ENCODE assay signal across 16 cellular contexts in the genomic region with DNA sequence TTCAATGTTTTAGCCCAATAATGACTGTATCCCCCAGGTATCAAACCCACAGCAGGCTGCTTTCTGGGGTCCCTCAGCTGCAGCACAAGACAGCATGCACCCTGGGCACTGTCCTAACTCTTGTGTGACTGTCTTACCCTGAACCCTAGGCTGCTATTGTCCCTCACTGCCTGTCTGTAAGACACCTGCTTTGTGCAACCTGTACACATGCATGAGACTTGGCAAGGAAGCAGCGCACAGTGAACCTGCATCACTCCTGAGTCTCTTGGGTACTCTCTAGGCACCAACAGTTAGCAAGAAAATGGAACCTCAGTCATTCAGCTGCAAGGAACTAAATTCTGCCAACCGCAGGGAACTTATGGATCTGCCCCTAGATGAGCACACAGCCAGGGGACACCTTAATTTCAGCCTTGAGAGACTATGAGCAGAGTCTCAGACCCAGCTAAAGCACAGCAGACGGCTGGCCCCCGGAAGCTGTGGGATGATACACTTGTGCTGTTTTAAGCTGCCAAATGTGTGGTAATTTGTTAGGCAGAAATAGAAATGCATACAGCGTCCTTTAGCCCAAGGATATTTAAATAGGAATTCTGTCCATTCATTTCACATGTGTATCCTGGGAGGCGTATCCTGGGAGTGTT.
DNase-seq lines count a peak whose midpoint lies in the region; ATAC-seq, FAIRE-seq and TF ChIP-seq lines count a peak whose summit lies in the region.
"Had no signal": no experiment of that assay in that cellular context is flagged by ENCODE, and none has a peak within 500 bp of the region (broad histone marks: within the 10 kb centered on the region; RNA-seq: fewer than 3 reads in every experiment).

No MANE protein-coding gene starts in this region.

- H3K14ac ChIP-seq in neuronal stem cell (ENCODE audit: low read length): no peak overlapping the region

- H3K27ac ChIP-seq in A549: no peak overlapping the region
- no peak overlapping the region for H3K27ac ChIP-seq in neuronal stem cell (replicated peaks; ENCODE audit: low read length)

- in situ Hi-C loops in G401 (cut with HindIII; ENCODE audit: low sequenced_read_pairs): no loop called here

- H2BK5ac ChIP-seq in neuronal stem cell (ENCODE audit: low read length): no peak overlapping the region

- TF ChIP-seq EP300 in A549 (IDR thresholded peaks at IDR 0.05): no peak

- no peaks in the 10 kb centered on the region for H3K9me3 ChIP-seq in A549
- no peaks in the 10 kb centered on the region for H3K9me3 ChIP-seq in neuronal stem cell (replicated peaks in 1 of 2; ENCODE audit: control insufficient read depth in 2 of 2, insufficient read depth in 1 of 2, low read depth in 1 of 2, low read length in 2 of 2)
- H3K9me3 ChIP-seq: Caco-2 had no signal

- TF ChIP-seq RAD21 in A549 (conservative IDR thresholded peaks at IDR 0.05 in 1 of 2, IDR thresholded peaks at IDR 0.05 in 1 of 2): no peak

- DNase-seq in A549 (ENCODE audit: low read depth in 1 of 2, low spot score in 1 of 2): no peak
- DNase-seq in G401 (ENCODE audit: low spot score): peak; percentile 52
- DNase-seq in cerebellar cortex (ENCODE audit: low spot score): peak; percentile 36
- DNase-seq in neuronal stem cell (ENCODE audit: low spot score): no peak
- no peak for DNase-seq in NCI-H774 (lab: John Stamatoyannopoulos, UW)
- no peak for DNase-seq in HFFc6
- DNase-seq: Caco-2; CD8-positive, alpha-beta memory T cell; GOT3; H9 had no signal

- no peak overlapping the region for H2BK15ac ChIP-seq in neuronal stem cell (ENCODE audit: low read length)

- H3K4me1 Mint-ChIP-seq in HFFc6 (ENCODE audit: low read depth): peaks cover 26% of the 10 kb centered on the region
- H3K4me1 Mint-ChIP-seq: CD14-positive monocyte; CD8-positive, alpha-beta memory T cell had no signal

- no peaks in the 10 kb centered on the region for H3K79me1 ChIP-seq in neuronal stem cell (ENCODE audit: low read depth, low read length)

- WGBS in A549 (ENCODE audit: missing lambda C conversion rate): 37% methylated on average over 6 of the region's 6 CpGs
- no CpG with 5 or more reads among the region's 6 CpGs for WGBS in neuronal stem cell (ENCODE audit: extremely low coverage in 2 of 2, insufficient read length in 2 of 2, insufficient replicate concordance in 1 of 2), 2 donors

- H2AK5ac ChIP-seq in neuronal stem cell (ENCODE audit: low read depth, low read length): no peak overlapping the region

- no peak overlapping the region for H2BK12ac ChIP-seq in neuronal stem cell (ENCODE audit: low read length)

- H4K8ac ChIP-seq in neuronal stem cell (ENCODE audit: low read depth, low read length): no peak overlapping the region

- H3K18ac ChIP-seq in neuronal stem cell (ENCODE audit: low read length): peak overlapping the region; percentile 54

- no peak overlapping the region for H2BK120ac ChIP-seq in neuronal stem cell (ENCODE audit: low read depth, low read length)

- POLR2A ChIA-PET in A549 (lab: Yijun Ruan, JAX): no interaction called here

- H3K4me1 ChIP-seq in A549 (no peaks in the 10 kb centered on the region), neuronal stem cell (ENCODE audit: control insufficient read depth in 2 of 2, insufficient read depth in 1 of 2, low read depth in 1 of 2, low read length in 2 of 2) (no peaks in the 10 kb centered on the region)
- H3K4me1 ChIP-seq: Caco-2 had no signal

- peaks cover 6% of the 10 kb centered on the region for H3K9me3 Mint-ChIP-seq in HFFc6
- H3K9me3 Mint-ChIP-seq: CD8-positive, alpha-beta memory T cell; H9 had no signal

- no peak for TF ChIP-seq CTCF in A549 (IDR thresholded peaks at IDR 0.05)
- no peak for TF ChIP-seq CTCF in HFFc6 (IDR thresholded peaks at IDR 0.05)

- no peak overlapping the region for H2AFZ ChIP-seq in neuronal stem cell (ENCODE audit: low read length)

- no peak overlapping the region for H3K4me3 ChIP-seq in A549
- no peak overlapping the region for H3K4me3 ChIP-seq in neuronal stem cell (ENCODE audit: low read length in 2 of 2)

- no peak overlapping the region for H3K23ac ChIP-seq in neuronal stem cell (ENCODE audit: low read depth, low read length, poor library complexity)

- H3K4me2 ChIP-seq in A549 (no peak overlapping the region), neuronal stem cell (ENCODE audit: insufficient read depth, low read length, poor library complexity, severe bottlenecking) (no peak overlapping the region)

- no peaks in the 10 kb centered on the region for H3K27me3 ChIP-seq in neuronal stem cell (ENCODE audit: control insufficient read depth in 3 of 3, insufficient read depth in 3 of 3, low read depth in 1 of 3, low read length in 3 of 3)

- H3K9ac ChIP-seq in neuronal stem cell (ENCODE audit: low read depth, low read length, poor library complexity): no peak overlapping the region

- H3K27me3 Mint-ChIP-seq in HFFc6 (ENCODE audit: insufficient read depth): peaks cover 17% of the 10 kb centered on the region

- no peak for FAIRE-seq in A549 (lab: Jason Lieb, UNC)
- FAIRE-seq: GM18507, HepG2, HTR-8/SVneo had no signal

- no peaks in the 10 kb centered on the region for H3K36me3 ChIP-seq in neuronal stem cell (replicated peaks in 1 of 2; ENCODE audit: control insufficient read depth in 2 of 2, insufficient read depth in 2 of 2, low read length in 2 of 2)

- peaks cover 10% of the 10 kb centered on the region for H3K36me3 Mint-ChIP-seq in HFFc6 (ENCODE audit: low read depth)
- H3K36me3 Mint-ChIP-seq: CD14-positive monocyte; CD8-positive, alpha-beta memory T cell had no signal

- H3K4ac ChIP-seq in neuronal stem cell (ENCODE audit: low read length): no peak overlapping the region

- TF ChIP-seq POLR2A in A549 (IDR thresholded peaks at IDR 0.05; ENCODE audit: low read length): no peak

- peak; percentile 24 to 37; a peak in 2 of 6 replicates for ATAC-seq in A549
- ATAC-seq in GM19035 (IDR thresholded peaks at IDR 0.05; ENCODE audit: unreplicated experiment): no peak
- ATAC-seq in HG03139 (IDR thresholded peaks at IDR 0.05; ENCODE audit: unreplicated experiment): no peak
- ATAC-seq: HepG2 had no signal

- CTCF ChIA-PET in A549 (lab: Yijun Ruan, JAX): interaction anchor here (1.1 to 1.7 kb wide), 2 partner anchors 21 to 61 kb away, joined by 3 to 4 read pairs; no protein-coding TSS in a partner anchor

- no peak overlapping the region for H3K27ac Mint-ChIP-seq in HFFc6
- H3K27ac Mint-ChIP-seq: CD14-positive monocyte; CD8-positive, alpha-beta memory T cell; H9 had no signal

- H3K4me3 Mint-ChIP-seq in HFFc6: no peak overlapping the region
- H3K4me3 Mint-ChIP-seq: CD14-positive monocyte; CD8-positive, alpha-beta memory T cell; H9 had no signal

- no peak overlapping the region for H4K91ac ChIP-seq in neuronal stem cell (ENCODE audit: low read depth, low read length, poor library complexity)

TF ChIP-seq in A549, 52 proteins besides CTCF, POLR2A, EP300 and RAD21:
- TF ChIP-seq GATA3 (IDR thresholded peaks at IDR 0.05; ENCODE audit: borderline replicate concordance): no peak
- TF ChIP-seq, protein P1, sequence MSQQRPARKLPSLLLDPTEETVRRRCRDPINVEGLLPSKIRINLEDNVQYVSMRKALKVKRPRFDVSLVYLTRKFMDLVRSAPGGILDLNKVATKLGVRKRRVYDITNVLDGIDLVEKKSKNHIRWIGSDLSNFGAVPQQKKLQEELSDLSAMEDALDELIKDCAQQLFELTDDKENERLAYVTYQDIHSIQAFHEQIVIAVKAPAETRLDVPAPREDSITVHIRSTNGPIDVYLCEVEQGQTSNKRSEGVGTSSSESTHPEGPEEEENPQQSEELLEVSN (IDR thresholded peaks at IDR 0.05; ENCODE audit: borderline replicate concordance, low read depth): no peak
- TF ChIP-seq NR3C1 (IDR thresholded peaks at IDR 0.05): no peak
- TF ChIP-seq KDM1A (IDR thresholded peaks at IDR 0.05; ENCODE audit: low read depth): no peak
- TF ChIP-seq PHF8 (IDR thresholded peaks at IDR 0.05; ENCODE audit: borderline replicate concordance, low read depth): no peak
- TF ChIP-seq FOSB (CRISPR knock-in tag; IDR thresholded peaks at IDR 0.05): no peak
- no peak for TF ChIP-seq HEYL (CRISPR knock-in tag; IDR thresholded peaks at IDR 0.05)
- no peak for TF ChIP-seq JUN (IDR thresholded peaks at IDR 0.05)
- TF ChIP-seq, protein P2, sequence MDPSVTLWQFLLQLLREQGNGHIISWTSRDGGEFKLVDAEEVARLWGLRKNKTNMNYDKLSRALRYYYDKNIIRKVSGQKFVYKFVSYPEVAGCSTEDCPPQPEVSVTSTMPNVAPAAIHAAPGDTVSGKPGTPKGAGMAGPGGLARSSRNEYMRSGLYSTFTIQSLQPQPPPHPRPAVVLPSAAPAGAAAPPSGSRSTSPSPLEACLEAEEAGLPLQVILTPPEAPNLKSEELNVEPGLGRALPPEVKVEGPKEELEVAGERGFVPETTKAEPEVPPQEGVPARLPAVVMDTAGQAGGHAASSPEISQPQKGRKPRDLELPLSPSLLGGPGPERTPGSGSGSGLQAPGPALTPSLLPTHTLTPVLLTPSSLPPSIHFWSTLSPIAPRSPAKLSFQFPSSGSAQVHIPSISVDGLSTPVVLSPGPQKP (IDR thresholded peaks at IDR 0.05; ENCODE audit: low read depth, low read length): no peak
- TF ChIP-seq POLR2AphosphoS2 (conservative IDR thresholded peaks at IDR 0.05; ENCODE audit: low read length): no peak
- TF ChIP-seq TFCP2L1 (CRISPR knock-in tag; IDR thresholded peaks at IDR 0.05): no peak
- TF ChIP-seq CEBPB (IDR thresholded peaks at IDR 0.05): no peak
- TF ChIP-seq KDM5A (IDR thresholded peaks at IDR 0.05): no peak
- TF ChIP-seq, protein P3, sequence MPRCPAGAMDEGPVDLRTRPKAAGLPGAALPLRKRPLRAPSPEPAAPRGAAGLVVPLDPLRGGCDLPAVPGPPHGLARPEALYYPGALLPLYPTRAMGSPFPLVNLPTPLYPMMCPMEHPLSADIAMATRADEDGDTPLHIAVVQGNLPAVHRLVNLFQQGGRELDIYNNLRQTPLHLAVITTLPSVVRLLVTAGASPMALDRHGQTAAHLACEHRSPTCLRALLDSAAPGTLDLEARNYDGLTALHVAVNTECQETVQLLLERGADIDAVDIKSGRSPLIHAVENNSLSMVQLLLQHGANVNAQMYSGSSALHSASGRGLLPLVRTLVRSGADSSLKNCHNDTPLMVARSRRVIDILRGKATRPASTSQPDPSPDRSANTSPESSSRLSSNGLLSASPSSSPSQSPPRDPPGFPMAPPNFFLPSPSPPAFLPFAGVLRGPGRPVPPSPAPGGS (IDR thresholded peaks at IDR 0.05): no peak

Comparison
In these comparisons a context has a peak if more than half of its experiments do, and no peak if none do; other contexts are left out.
1. ATAC-seq: peak in A549 (2 of 2); none in GM19035 (single experiment) and HG03139 (single experiment).
2. DNase-seq: peak in G401 (single experiment) and cerebellar cortex (single experiment); none in A549 (0 of 2), neuronal stem cell (single experiment), NCI-H774 (single experiment) and HFFc6 (single experiment).